ENCODE assay signal across 8 cellular contexts in the genomic region with DNA sequence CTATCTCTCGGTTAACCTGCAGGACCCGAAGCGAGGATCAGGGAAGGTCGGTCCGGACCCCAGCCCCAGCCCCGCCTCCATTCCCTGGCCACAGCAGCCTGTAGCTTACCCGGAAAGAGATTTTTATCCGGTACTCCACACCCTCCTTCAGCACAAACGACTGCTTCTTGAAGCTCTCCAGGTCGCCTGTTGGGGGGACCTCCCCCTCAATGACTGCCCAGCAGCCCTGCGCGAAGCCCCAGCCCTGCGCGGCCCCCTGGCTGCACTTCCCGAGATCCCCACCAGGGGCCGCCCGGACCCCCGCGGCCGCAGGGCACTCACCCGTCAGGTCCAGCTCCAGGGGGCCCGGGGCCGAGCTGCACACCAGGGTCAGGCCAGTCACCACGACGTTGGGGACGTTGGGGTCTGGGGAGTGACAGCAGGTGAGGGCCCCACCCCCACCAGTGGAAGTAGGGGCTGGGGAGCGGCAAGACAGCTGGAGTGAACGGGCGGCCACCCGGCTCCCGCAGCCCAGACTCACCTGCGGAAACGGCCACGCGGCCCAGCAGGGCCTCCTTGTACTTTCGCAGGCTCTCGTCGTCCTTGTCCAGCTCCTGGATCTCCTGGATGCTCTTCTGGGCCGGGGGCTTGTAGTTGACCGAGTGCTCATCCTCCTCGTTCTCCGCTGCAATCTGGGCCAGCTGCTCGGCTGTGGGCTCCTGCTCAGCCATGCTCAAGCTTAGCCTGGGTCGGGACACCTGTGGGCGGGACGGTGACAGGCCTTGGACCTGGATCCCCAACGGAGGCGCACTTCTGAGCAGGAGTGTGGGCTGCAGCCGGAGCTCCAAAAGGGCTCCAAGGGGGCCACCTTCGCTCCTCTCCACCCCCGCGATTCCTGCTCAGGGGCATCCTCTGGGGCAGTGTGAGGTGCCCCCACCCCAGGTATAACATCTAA. TPM values are rescaled to one million over a fixed set of nuclear protein-coding genes. Genes with fewer than 3 reads are reported as not detected.
DNase-seq lines count a peak whose midpoint lies in the region; ATAC-seq and TF ChIP-seq lines count a peak whose summit lies in the region.

No MANE protein-coding gene starts in this region.

- TF ChIP-seq CTCF in coronary artery (IDR thresholded peaks at IDR 0.05) = peak; percentile 72

- H2AK5ac ChIP-seq in mesenchymal stem cell (ENCODE audit: low read length, severe bottlenecking) = peak overlapping the region; percentile 78

- H3K4me2 ChIP-seq in mesenchymal stem cell (ENCODE audit: low read length, poor library complexity, severe bottlenecking) = peak overlapping the region; percentile 77

- peak overlapping the region; percentile 78 for H4K8ac ChIP-seq in mesenchymal stem cell (ENCODE audit: low read length)

- H3K9me3 ChIP-seq in mesenchymal stem cell (ENCODE audit: control insufficient read depth, low read length) = no peaks in the 10 kb centered on the region

- H3K4ac ChIP-seq in mesenchymal stem cell (ENCODE audit: low read depth in 1 of 2, low read length in 2 of 2) = peak overlapping the region; percentile 57 to 99

- 27% methylated on average over 50 of the region's 52 CpGs for WGBS in mesenchymal stem cell

- H2BK15ac ChIP-seq in mesenchymal stem cell (ENCODE audit: low read depth, poor library complexity, severe bottlenecking) = peak overlapping the region; percentile 60

- peak; percentile 6 for ATAC-seq in SK-N-SH treated with all-trans-retinoic acid at 6 μM for 48 hours
- no peak for ATAC-seq in GM21526 (IDR thresholded peaks at IDR 0.05; ENCODE audit: low FRiP score, unreplicated experiment)
- ATAC-seq in HG03139 (IDR thresholded peaks at IDR 0.05; ENCODE audit: unreplicated experiment) = no peak

- H3K23ac ChIP-seq in mesenchymal stem cell (ENCODE audit: low read length in 2 of 2) = peak overlapping the region; percentile 21 to 53

- peaks cover 29 to 53% of the 10 kb centered on the region in 2 experiments for H3K36me3 ChIP-seq in mesenchymal stem cell (ENCODE audit: control insufficient read depth in 1 of 2, insufficient read depth in 2 of 2, low read depth in 1 of 2, low read length in 2 of 2)

- peak overlapping the region; percentile 81 to 96 for H3K18ac ChIP-seq in mesenchymal stem cell (ENCODE audit: low read depth in 1 of 2, low read length in 2 of 2)

- H3K4me3 ChIP-seq in coronary artery (peak overlapping the region; percentile 90), mesenchymal stem cell (ENCODE audit: insufficient read depth in 1 of 2, low read depth in 1 of 2, low read length in 2 of 2) (peak overlapping the region; percentile 82 to 88)

- peaks cover 14% of the 10 kb centered on the region for H3K79me1 ChIP-seq in mesenchymal stem cell (replicated peaks; ENCODE audit: low read length, poor library complexity, severe bottlenecking)

- peak overlapping the region; percentile 36 for H4K91ac ChIP-seq in mesenchymal stem cell (ENCODE audit: low read length)

- peak overlapping the region; percentile 14 to 57 for H2BK12ac ChIP-seq in mesenchymal stem cell (ENCODE audit: low read length in 2 of 2)

- H3K9ac ChIP-seq in mesenchymal stem cell (ENCODE audit: low read length) = peak overlapping the region; percentile 92

- DNase-seq in NCI-H2227 (lab: John Stamatoyannopoulos, UW; ENCODE audit: unreplicated experiment) (peak; percentile 65), NCI-H2227 treated with DMSO at 0.1 percent for 48 hours (lab: John Stamatoyannopoulos, UW) (no peak), coronary artery (ENCODE audit: low spot score) (no peak), mesenchymal stem cell (peak; percentile 70), substantia nigra (lab: John Stamatoyannopoulos, UW) (peak in 5 of 49 donors; percentile 14 to 43 (median 17))

- H3K27me3 ChIP-seq in mesenchymal stem cell (ENCODE audit: control insufficient read depth in 1 of 2, insufficient read depth in 1 of 2, low read length in 2 of 2) = no peaks in the 10 kb centered on the region

- H3K4me1 ChIP-seq in mesenchymal stem cell (ENCODE audit: control insufficient read depth, insufficient read depth, low read depth, low read length) = peaks cover 58% of the 10 kb centered on the region

- peak overlapping the region; percentile 83 to 100 for H3K27ac ChIP-seq in coronary artery
- peak overlapping the region; percentile 91 for H3K27ac ChIP-seq in mesenchymal stem cell (ENCODE audit: low read length, poor library complexity, severe bottlenecking)
- peak overlapping the region; percentile 77 for H3K27ac ChIP-seq in substantia nigra (ENCODE audit: low read depth, low read length, poor library complexity, severe bottlenecking)

- H2AFZ ChIP-seq in mesenchymal stem cell (ENCODE audit: low read depth, low read length) = no peak overlapping the region

- no peak overlapping the region for H2BK5ac ChIP-seq in mesenchymal stem cell (ENCODE audit: low read depth, low read length, poor library complexity, severe bottlenecking)

- no peak overlapping the region for H2BK120ac ChIP-seq in mesenchymal stem cell (ENCODE audit: low read depth, low read length)

- H3K14ac ChIP-seq in mesenchymal stem cell (ENCODE audit: low read length in 2 of 2) = peak overlapping the region in 1 of 2 experiments; percentile 87

TF ChIP-seq in SK-N-SH treated with all-trans-retinoic acid at 6 μM for 48 hours, 23 proteins besides CTCF, POLR2A, EP300 and RAD21:
- TF ChIP-seq OSR1 (CRISPR knock-in tag; IDR thresholded peaks at IDR 0.05) = no peak
- 0 out of 2 replicates have a peak, but pooled peaks have one; percentile 31 for TF ChIP-seq TSHZ2 (CRISPR knock-in tag; IDR thresholded peaks at IDR 0.05)
- TF ChIP-seq CSDC2 (CRISPR knock-in tag; IDR thresholded peaks at IDR 0.05) = 0 out of 2 replicates have a peak, but pooled peaks have one; percentile 40
- peak; percentile 74 for TF ChIP-seq GLIS3 (CRISPR knock-in tag; IDR thresholded peaks at IDR 0.05)
- no peak for TF ChIP-seq ZFP3 (CRISPR knock-in tag; IDR thresholded peaks at IDR 0.05)
- TF ChIP-seq, protein P1, sequence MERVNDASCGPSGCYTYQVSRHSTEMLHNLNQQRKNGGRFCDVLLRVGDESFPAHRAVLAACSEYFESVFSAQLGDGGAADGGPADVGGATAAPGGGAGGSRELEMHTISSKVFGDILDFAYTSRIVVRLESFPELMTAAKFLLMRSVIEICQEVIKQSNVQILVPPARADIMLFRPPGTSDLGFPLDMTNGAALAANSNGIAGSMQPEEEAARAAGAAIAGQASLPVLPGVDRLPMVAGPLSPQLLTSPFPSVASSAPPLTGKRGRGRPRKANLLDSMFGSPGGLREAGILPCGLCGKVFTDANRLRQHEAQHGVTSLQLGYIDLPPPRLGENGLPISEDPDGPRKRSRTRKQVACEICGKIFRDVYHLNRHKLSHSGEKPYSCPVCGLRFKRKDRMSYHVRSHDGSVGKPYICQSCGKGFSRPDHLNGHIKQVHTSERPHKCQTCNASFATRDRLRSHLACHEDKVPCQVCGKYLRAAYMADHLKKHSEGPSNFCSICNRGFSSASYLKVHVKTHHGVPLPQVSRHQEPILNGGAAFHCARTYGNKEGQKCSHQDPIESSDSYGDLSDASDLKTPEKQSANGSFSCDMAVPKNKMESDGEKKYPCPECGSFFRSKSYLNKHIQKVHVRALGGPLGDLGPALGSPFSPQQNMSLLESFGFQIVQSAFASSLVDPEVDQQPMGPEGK (CRISPR knock-in tag; IDR thresholded peaks at IDR 0.05; ENCODE audit: borderline replicate concordance) = peak; percentile 38; the same call in 1 of the 2 replicates
- TF ChIP-seq ESRRG (CRISPR knock-in tag; IDR thresholded peaks at IDR 0.05) = 0 out of 2 replicates have a peak, but pooled peaks have one; percentile 5

RNA-seq across cellular contexts. Expression of gene ARHGDIA, which starts 1.6 kb away (rescaled TPM):
- 494 TPM for polyA plus RNA-seq in mesenchymal stem cell (2013, experiment 1 of 2)
- polyA plus RNA-seq in mesenchymal stem cell (2013, experiment 2 of 2) = 496 TPM

RNA-seq across cellular contexts. Expression of gene P4HB, which starts 9.2 kb away (rescaled TPM):
- polyA plus RNA-seq in mesenchymal stem cell (2013, experiment 1 of 2) = 1,896 TPM
- polyA plus RNA-seq in mesenchymal stem cell (2013, experiment 2 of 2) = 1,944 TPM

RNA-seq across cellular contexts. Expression of gene ALYREF, which starts 21.9 kb away (rescaled TPM):
- polyA plus RNA-seq in mesenchymal stem cell (2013, experiment 1 of 2) = 44.0 TPM
- 42.6 TPM for polyA plus RNA-seq in mesenchymal stem cell (2013, experiment 2 of 2)

RNA-seq across cellular contexts. Expression of gene ANAPC11, which starts 22.0 kb away (rescaled TPM):
- 263 TPM for polyA plus RNA-seq in mesenchymal stem cell (2013, experiment 1 of 2)
- polyA plus RNA-seq in mesenchymal stem cell (2013, experiment 2 of 2) = 272 TPM

RNA-seq across cellular contexts. Expression of gene NPB, which starts 32.5 kb away (rescaled TPM):
- 0.68 TPM for polyA plus RNA-seq in mesenchymal stem cell (2013, experiment 1 of 2)
- 1.1 TPM for polyA plus RNA-seq in mesenchymal stem cell (2013, experiment 2 of 2)

Comparison
In these comparisons a context has a peak if more than half of its experiments do, and no peak if none do; other contexts are left out.
1. DNase-seq: peak in NCI-H2227 (single experiment) and mesenchymal stem cell (single experiment); none in NCI-H2227 treated with DMSO at 0.1 percent for 48 hours (single experiment) and coronary artery (single experiment).
2. Peak in every context shown above with its lines, with median percentiles within 50 percentile points of each other: H3K27ac ChIP-seq.